In genomic region chr14:24036180-24036962, GRCh38 we compare ENCODE assay signal across 8 cellular contexts. TPM values are rescaled to one million over a fixed set of nuclear protein-coding genes. Genes with fewer than 3 reads are reported as not detected.
DNase-seq lines count a peak whose midpoint lies in the region; ATAC-seq and TF ChIP-seq lines count a peak whose summit lies in the region.
"Not testable (repeated sequence)": the region's sequence is repeated elsewhere in the genome, so short reads cannot be mapped to it uniquely, and the experiment has no call there.

No MANE protein-coding gene starts in this region.

- H3K4me1 ChIP-seq in Panc1 (ENCODE audit: control insufficient read depth, insufficient read depth, low read length), result not testable (repeated sequence)
- H3K4me1 ChIP-seq in esophagus squamous epithelium (peaks cover 0 to 53% (median 16%) of the 10 kb centered on the region in 3 donors), mucosa of rectum (ENCODE audit: control insufficient read depth in 2 of 2, insufficient read depth in 2 of 2, low read length in 2 of 2) (peaks cover 9 to 10% of the 10 kb centered on the region in 2 donors)

- BruUV-seq in Panc1 (replicated peaks; lab: Mats Ljungman, UMichigan), result not testable (repeated sequence)

- 0% methylated on average over 1 to 19 of the region's 50 CpGs for WGBS in esophagus squamous epithelium, 2 donors

- peak in 2 of 4 donors; percentile 24 to 36 for TF ChIP-seq POLR2A in esophagus squamous epithelium (IDR thresholded peaks at IDR 0.05)

- peak; percentile 71 for DNase-seq in DMS153 treated with DMSO at 0.1 percent for 48 hours (lab: John Stamatoyannopoulos, UW; ENCODE audit: unreplicated experiment)
- peak; percentile 36 for DNase-seq in LNCaP clone FGC (ENCODE audit: low read depth)
- not testable (repeated sequence) for DNase-seq in Panc1 (ENCODE audit: low read depth, low spot score); esophagus squamous epithelium (lab: John Stamatoyannopoulos, UW)
- peak; percentile 70 for DNase-seq in activated T-helper 1 cell treated with anti-CD3 and anti-CD28 coated beads, Interleukin-12 subunit alpha, Interleukin-12 subunit beta, Interleukin-2, Interleukin-4 antibody, amounts not matched to agents 30 ng/mL and 10 ng/mL and 1 ng/mL, durations not matched to agents 14 hours and 24 hours and 36 hours (ENCODE audit: low spot score)
- DNase-seq in stimulated activated CD8-positive, alpha-beta memory T cell treated with anti-CD3 and anti-CD28 coated beads, Interleukin-4, amount 100 ng/mL, for 24 hours (ENCODE audit: low read depth), result peak; percentile 48

- CTCF ChIA-PET in Panc1 (lab: Charles Lee), result interaction anchor here (0.6 kb wide), 1 partner anchor 558 kb away, joined by 8 read pairs; no protein-coding TSS in a partner anchor

- peak; percentile 73 for TF ChIP-seq CTCF in LNCaP clone FGC (IDR thresholded peaks at IDR 0.05; ENCODE audit: control insufficient read depth, extremely low read depth, insufficient read depth)
- TF ChIP-seq CTCF in Panc1 (IDR thresholded peaks at IDR 0.05), result peak; percentile 85
- peak; percentile 52 to 80 (median 79) for TF ChIP-seq CTCF in esophagus squamous epithelium (IDR thresholded peaks at IDR 0.05)

- H3K36me3 Mint-ChIP-seq in activated T-helper 1 cell treated with anti-CD3 and anti-CD28 coated beads, Interleukin-12 subunit alpha, Interleukin-12 subunit beta, Interleukin-2, Interleukin-4 antibody, amounts not matched to agents 30 ng/mL and 10 ng/mL and 1 ng/mL, durations not matched to agents 14 hours and 24 hours and 36 hours (ENCODE audit: low read depth), result not testable (repeated sequence)

- H3K9ac ChIP-seq in mucosa of rectum (ENCODE audit: low read depth in 1 of 2, low read length in 2 of 2), result peak overlapping the region; percentile 76 to 79

- in situ Hi-C loops in Panc1 (cut with HindIII; ENCODE audit: low pct_unique_long_range_greater_than_20kb, low sequenced_read_pairs), result not testable (repeated sequence)

- not testable (repeated sequence) for H3K27me3 Mint-ChIP-seq in activated T-helper 1 cell treated with anti-CD3 and anti-CD28 coated beads, Interleukin-12 subunit alpha, Interleukin-12 subunit beta, Interleukin-2, Interleukin-4 antibody, amounts not matched to agents 30 ng/mL and 10 ng/mL and 1 ng/mL, durations not matched to agents 14 hours and 24 hours and 36 hours (ENCODE audit: insufficient read depth)

- peaks cover 18% of the 10 kb centered on the region for H3K9me3 Mint-ChIP-seq in activated T-helper 1 cell treated with anti-CD3 and anti-CD28 coated beads, Interleukin-12 subunit alpha, Interleukin-12 subunit beta, Interleukin-2, Interleukin-4 antibody, amounts not matched to agents 30 ng/mL and 10 ng/mL and 1 ng/mL, durations not matched to agents 14 hours and 24 hours and 36 hours

- H3K27me3 ChIP-seq in Panc1 (ENCODE audit: control insufficient read depth, insufficient read depth, low read length); esophagus squamous epithelium; mucosa of rectum (ENCODE audit: control insufficient read depth in 2 of 2, insufficient read depth in 2 of 2, low read length in 2 of 2): not testable (repeated sequence)

- H3K4me3 Mint-ChIP-seq in activated T-helper 1 cell treated with anti-CD3 and anti-CD28 coated beads, Interleukin-12 subunit alpha, Interleukin-12 subunit beta, Interleukin-2, Interleukin-4 antibody, amounts not matched to agents 30 ng/mL and 10 ng/mL and 1 ng/mL, durations not matched to agents 14 hours and 24 hours and 36 hours, result peak overlapping the region; percentile 88

- POLR2A ChIA-PET in Panc1 (lab: Charles Lee), result not testable (repeated sequence)

- H3K36me3 ChIP-seq in Panc1 (ENCODE audit: control insufficient read depth, insufficient read depth, low read length); esophagus squamous epithelium; mucosa of rectum (ENCODE audit: control insufficient read depth in 2 of 2, insufficient read depth in 2 of 2, low read length in 2 of 2): not testable (repeated sequence)

- H3K4me1 Mint-ChIP-seq in activated T-helper 1 cell treated with anti-CD3 and anti-CD28 coated beads, Interleukin-12 subunit alpha, Interleukin-12 subunit beta, Interleukin-2, Interleukin-4 antibody, amounts not matched to agents 30 ng/mL and 10 ng/mL and 1 ng/mL, durations not matched to agents 14 hours and 24 hours and 36 hours (ENCODE audit: low read depth), result not testable (repeated sequence)

- intact Hi-C loops in Panc1 (cut with micrococcal nuclease; ENCODE audit: unreplicated experiment); esophagus squamous epithelium (cut with DNase I): not testable (repeated sequence)
- intact Hi-C loops in activated T-helper 1 cell treated with anti-CD3 and anti-CD28 coated beads, Interleukin-12 subunit alpha, Interleukin-12 subunit beta, Interleukin-2, Interleukin-4 antibody, amounts not matched to agents 30 ng/mL and 10 ng/mL and 1 ng/mL, durations not matched to agents 14 hours and 24 hours and 36 hours (cut with micrococcal nuclease), result loop anchor here (1.0 to 2.0 kb wide), 3 partner anchors 22 to 73 kb away; partner anchors contain the start of gene PCK2

- ATAC-seq in GM21825 (IDR thresholded peaks at IDR 0.05; ENCODE audit: unreplicated experiment) (peak; percentile 60), Panc1 (peak; percentile 98)

- peak overlapping the region; percentile 73 for H3K27ac Mint-ChIP-seq in activated T-helper 1 cell treated with anti-CD3 and anti-CD28 coated beads, Interleukin-12 subunit alpha, Interleukin-12 subunit beta, Interleukin-2, Interleukin-4 antibody, amounts not matched to agents 30 ng/mL and 10 ng/mL and 1 ng/mL, durations not matched to agents 14 hours and 24 hours and 36 hours

- H3K9me3 ChIP-seq in Panc1 (ENCODE audit: control insufficient read depth, insufficient read depth, low read depth, low read length); mucosa of rectum (ENCODE audit: control insufficient read depth in 2 of 2, low read length in 2 of 2): not testable (repeated sequence)
- H3K9me3 ChIP-seq in esophagus squamous epithelium, result peaks cover 0 to 11% (median 10%) of the 10 kb centered on the region in 3 donors

- peak overlapping the region; percentile 57 for H3K4me3 ChIP-seq in LNCaP clone FGC (ENCODE audit: low read depth, low read length)
- peak overlapping the region; percentile 48 to 57 for H3K4me3 ChIP-seq in Panc1 (ENCODE audit: low read depth in 2 of 2, low read length in 2 of 2)
- peak overlapping the region; percentile 38 to 69 (median 62) for H3K4me3 ChIP-seq in esophagus squamous epithelium
- H3K4me3 ChIP-seq in mucosa of rectum (ENCODE audit: low read length in 2 of 2), result peak overlapping the region; percentile 75 to 84

- peak overlapping the region; percentile 54; the same call in 1 of the 2 replicates for H3K27ac ChIP-seq in Panc1 (ENCODE audit: low read length)
- H3K27ac ChIP-seq in esophagus squamous epithelium, result peak overlapping the region; percentile 87 to 97 (median 94)
- peak overlapping the region; percentile 92 to 94 for H3K27ac ChIP-seq in mucosa of rectum (ENCODE audit: low read depth in 2 of 2, low read length in 2 of 2)

RNA-seq across cellular contexts. Expression of gene CARMIL3, which starts 15.4 kb away (rescaled TPM):
- 0.15 TPM for total RNA-seq in Panc1 (2021; ENCODE audit: unreplicated experiment)
- polyA plus RNA-seq in Panc1 (2012; ENCODE audit: insufficient read length), result 0.29 TPM
- 3.0 and 3.4 TPM in 2 replicates for total RNA-seq in activated T-helper 1 cell treated with anti-CD3 and anti-CD28 coated beads, Interleukin-12 subunit alpha, Interleukin-12 subunit beta, Interleukin-2, Interleukin-4 antibody, amounts not matched to agents 30 ng/mL and 10 ng/mL and 1 ng/mL, durations not matched to agents 14 hours and 24 hours and 36 hours
- 1 to 10 TPM in 2 of 4 donors, under 1 TPM in 2; 0.38 to 1.2 (median 0.86) TPM for total RNA-seq in esophagus squamous epithelium

RNA-seq across cellular contexts. Expression of gene CPNE6, which starts 35.0 kb away (rescaled TPM):
- total RNA-seq in Panc1 (2021; ENCODE audit: unreplicated experiment) (not detected), esophagus squamous epithelium (not detected)
- polyA plus RNA-seq in Panc1 (2012; ENCODE audit: insufficient read length), result not detected
- total RNA-seq in activated T-helper 1 cell treated with anti-CD3 and anti-CD28 coated beads, Interleukin-12 subunit alpha, Interleukin-12 subunit beta, Interleukin-2, Interleukin-4 antibody, amounts not matched to agents 30 ng/mL and 10 ng/mL and 1 ng/mL, durations not matched to agents 14 hours and 24 hours and 36 hours, result not detected in 2 replicates

RNA-seq across cellular contexts. Expression of gene DHRS4L2, which starts 47.6 kb away (rescaled TPM):
- total RNA-seq in Panc1 (2021; ENCODE audit: unreplicated experiment) (8.0 TPM), esophagus squamous epithelium (10 to 100 TPM in 3 of 4 donors, 1 to 10 TPM in 1; 9.4 to 35.6 (median 27.2) TPM)
- polyA plus RNA-seq in Panc1 (2012; ENCODE audit: insufficient read length), result 5.2 TPM
- total RNA-seq in activated T-helper 1 cell treated with anti-CD3 and anti-CD28 coated beads, Interleukin-12 subunit alpha, Interleukin-12 subunit beta, Interleukin-2, Interleukin-4 antibody, amounts not matched to agents 30 ng/mL and 10 ng/mL and 1 ng/mL, durations not matched to agents 14 hours and 24 hours and 36 hours, result 17.9 and 20.9 TPM in 2 replicates

RNA-seq across cellular contexts. Expression of gene PCK2, which starts 57.7 kb away (rescaled TPM):
- 24.5 TPM for total RNA-seq in Panc1 (2021; ENCODE audit: unreplicated experiment)
- polyA plus RNA-seq in Panc1 (2012; ENCODE audit: insufficient read length), result 43.8 TPM
- total RNA-seq in activated T-helper 1 cell treated with anti-CD3 and anti-CD28 coated beads, Interleukin-12 subunit alpha, Interleukin-12 subunit beta, Interleukin-2, Interleukin-4 antibody, amounts not matched to agents 30 ng/mL and 10 ng/mL and 1 ng/mL, durations not matched to agents 14 hours and 24 hours and 36 hours, result 55.0 and 62.8 TPM in 2 replicates
- total RNA-seq in esophagus squamous epithelium, result 10 to 100 TPM; 10.5 to 13.5 (median 12.8) TPM
